21 cellular contexts compared by ENCODE assay signal in the genomic region with DNA sequence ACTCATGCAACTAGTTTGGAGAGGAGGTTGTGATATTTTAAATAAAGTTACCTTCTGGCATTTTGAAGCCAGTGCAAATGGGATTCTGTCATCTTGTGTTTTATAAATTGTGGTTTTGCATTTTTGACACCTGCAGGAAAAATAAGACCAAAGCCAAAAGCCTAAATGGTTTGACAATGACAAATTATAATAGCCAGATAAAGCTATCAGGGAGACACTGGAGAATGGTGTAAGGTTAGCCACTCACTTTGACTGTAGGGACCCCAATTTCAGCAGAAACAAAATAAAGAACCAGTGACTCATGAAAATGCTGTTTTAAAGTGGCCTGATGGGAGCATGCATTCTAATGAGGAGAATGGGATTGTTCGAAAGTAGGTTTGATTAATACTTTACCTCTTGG.
"Had no signal": no experiment of that assay in that cellular context is flagged by ENCODE, and none has a peak within 500 bp of the region (broad histone marks: within the 10 kb centered on the region; RNA-seq: fewer than 3 reads in every experiment).

No MANE protein-coding gene starts in this region.

- H3K27ac ChIP-seq: SJSA1 had no signal

- H3K36me3 ChIP-seq: MG63, SJSA1 had no signal

- H3K4me1 ChIP-seq: SJSA1 had no signal

- H3K4me2 ChIP-seq: SK-N-SH had no signal

- H3K9ac ChIP-seq: SK-N-SH had no signal

- H3K9me3 ChIP-seq: MG63, SJSA1, SK-N-SH had no signal

- H3K4me3 ChIP-seq: MG63, SJSA1 had no signal

- DNase-seq: IMR-90, Karpas-422, KG1, MG63, NCI-H1092, NCI-H1105 treated with DMSO at 0.1 percent for 48 hours, NCI-H1417 treated with DMSO at 0.1 percent for 48 hours, NCI-H146, NCI-H1694 treated with DMSO at 0.1 percent for 48 hours, NCI-H1930, NCI-H2081, NCI-H2107, NCI-H2227 treated with DMSO at 0.1 percent for 48 hours, NCI-H524, NCI-H526 treated with DMSO at 0.1 percent for 48 hours, NCI-H748 treated with DMSO at 0.1 percent for 48 hours, Right ventricle myocardium superior, RPMI8226, SIG-M5, SK-N-SH had no signal

- H3K27me3 ChIP-seq: MG63, SJSA1 had no signal
